ENCODE assay signal across 8 cellular contexts in the genomic region with DNA sequence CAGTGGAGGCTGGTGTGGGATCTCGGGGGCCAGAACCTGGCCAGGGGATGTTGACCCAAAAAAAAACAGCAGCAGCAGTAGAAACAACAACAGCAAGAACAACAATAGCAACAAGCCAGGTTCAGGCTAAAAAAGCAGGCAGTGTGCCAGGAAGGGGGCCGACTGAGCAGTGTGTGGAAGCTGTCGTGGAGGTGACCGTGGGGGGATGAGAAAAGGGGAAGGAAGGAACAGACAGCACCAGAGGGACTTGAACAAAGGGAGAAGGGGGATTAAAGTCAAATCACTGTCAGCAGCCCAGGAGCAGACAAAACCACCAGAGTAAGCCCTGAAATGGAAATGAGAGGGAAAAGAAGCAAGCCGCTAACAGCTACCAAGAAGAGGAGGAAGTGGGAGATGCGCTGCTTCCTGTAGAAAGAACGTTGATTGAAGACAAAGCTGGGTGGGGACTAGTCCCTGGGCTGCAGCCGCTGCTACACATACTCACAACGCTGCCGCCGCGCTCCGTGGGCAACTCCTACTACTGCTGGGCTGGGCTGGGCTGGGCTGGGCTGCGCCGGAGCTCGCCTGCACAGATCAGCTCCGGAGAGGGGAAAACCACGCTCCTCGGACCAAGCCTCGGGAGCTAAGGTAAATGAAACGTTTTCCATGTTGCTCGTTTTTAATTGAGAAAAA. TPM values are rescaled to one million over a fixed set of nuclear protein-coding genes. Genes with fewer than 3 reads are reported as not detected.
DNase-seq lines count a peak whose midpoint lies in the region; ATAC-seq and TF ChIP-seq lines count a peak whose summit lies in the region.

A gene (plus strand): TSS at position 449 of the 672 bp plus-strand sequence. CDS start 90,067 bp downstream, outside the sequence.

- H3K36me3 ChIP-seq in lower lobe of right lung = no peaks in the 10 kb centered on the region

- peak within 1 kb of the TSS; percentile 56 for H3K4me3 ChIP-seq in lower lobe of right lung

- DNase-seq in AG09319 (ENCODE audit: extremely low read depth, low read depth) (peak; percentile 50), GM19238 (ENCODE audit: insufficient read length, low spot score) (peak; percentile 63), NCI-H774 (lab: John Stamatoyannopoulos, UW) (peak; percentile 34), ecto neural progenitor cell (ENCODE audit: low spot score) (peak; percentile 82), lower lobe of right lung (peak; percentile 87)
- DNase-seq in activated CD4-positive, alpha-beta memory T cell treated with anti-CD3 and anti-CD28 coated beads for 36 hours = peak; percentile 91
- DNase-seq in stimulated activated CD4-positive, alpha-beta T cell treated with anti-CD3 and anti-CD28 coated beads, TNF-alpha, amount 100 ng/mL, for 1 hour (ENCODE audit: low read depth in 3 of 3, low spot score in 1 of 3) = peak; percentile 49 to 56 (median 54)

- H3K4me3 Mint-ChIP-seq in activated CD4-positive, alpha-beta memory T cell treated with anti-CD3 and anti-CD28 coated beads for 36 hours = peak within 1 kb of the TSS; percentile 96

- no peak for TF ChIP-seq CTCF in AG09319 (IDR thresholded peaks at IDR 0.05; ENCODE audit: low read depth, low read length)
- no peak for TF ChIP-seq CTCF in lower lobe of right lung (IDR thresholded peaks at IDR 0.05)

- peak within 1 kb of the TSS; percentile 69 for H3K27ac ChIP-seq in lower lobe of right lung

- no peaks in the 10 kb centered on the region for H3K9me3 ChIP-seq in lower lobe of right lung

- CTCF ChIA-PET in activated CD4-positive, alpha-beta memory T cell treated with anti-CD3 and anti-CD28 coated beads for 36 hours (lab: Charles Lee) = interaction anchor here (0.9 to 3.8 kb wide), 8 partner anchors 9 to 208 kb away, joined by 4 to 26 read pairs (median 6); a partner anchor contains a TSS

- peak; percentile 89 for ATAC-seq in HG03378 (IDR thresholded peaks at IDR 0.05; ENCODE audit: unreplicated experiment)
- peak; percentile 95 to 96 for ATAC-seq in lower lobe of right lung

- intact Hi-C loops in activated CD4-positive, alpha-beta memory T cell treated with anti-CD3 and anti-CD28 coated beads for 36 hours (cut with micrococcal nuclease) = loop anchor here (1.0 to 10.0 kb wide), 6 partner anchors 9 to 695 kb away; a partner anchor contains a TSS
- intact Hi-C loops in lower lobe of right lung (cut with DNase I) = no loop called here

- H3K27ac Mint-ChIP-seq in activated CD4-positive, alpha-beta memory T cell treated with anti-CD3 and anti-CD28 coated beads for 36 hours = peak within 1 kb of the TSS; percentile 96

- POLR2A ChIA-PET in activated CD4-positive, alpha-beta memory T cell treated with anti-CD3 and anti-CD28 coated beads for 36 hours (lab: Charles Lee) = interaction anchor here (0.8 to 3.6 kb wide), 16 partner anchors 8 to 129 kb away, joined by 3 to 64 read pairs (median 6); a partner anchor contains a TSS

- peaks cover 52% of the 10 kb centered on the region for H3K4me1 Mint-ChIP-seq in activated CD4-positive, alpha-beta memory T cell treated with anti-CD3 and anti-CD28 coated beads for 36 hours (ENCODE audit: low read depth)

- H3K9me3 Mint-ChIP-seq in activated CD4-positive, alpha-beta memory T cell treated with anti-CD3 and anti-CD28 coated beads for 36 hours = peaks cover 4% of the 10 kb centered on the region

- H3K27me3 ChIP-seq in lower lobe of right lung (ENCODE audit: low read depth) = no peaks in the 10 kb centered on the region

- peaks cover 11% of the 10 kb centered on the region for H3K4me1 ChIP-seq in lower lobe of right lung

- H3K36me3 Mint-ChIP-seq in activated CD4-positive, alpha-beta memory T cell treated with anti-CD3 and anti-CD28 coated beads for 36 hours = peaks cover 14% of the 10 kb centered on the region

- no peaks in the 10 kb centered on the region for H3K27me3 Mint-ChIP-seq in activated CD4-positive, alpha-beta memory T cell treated with anti-CD3 and anti-CD28 coated beads for 36 hours

RNA-seq across cellular contexts. Expression of the gene that starts here (rescaled TPM):
- total RNA-seq in activated CD4-positive, alpha-beta memory T cell treated with anti-CD3 and anti-CD28 coated beads for 36 hours = 100 to 1,000 TPM; 146 TPM
- 23.8 TPM for total RNA-seq in lower lobe of right lung

Comparison
In these comparisons a context has a peak if more than half of its experiments do, and no peak if none do; other contexts are left out.
1. Peak in every context shown above with its lines: DNase-seq, ATAC-seq, H3K4me3 ChIP-seq and H3K27ac ChIP-seq.
2. DNase-seq: peak in every context shown above with its lines; median percentile 91 in activated CD4-positive, alpha-beta memory T cell treated with anti-CD3 and anti-CD28 coated beads for 36 hours; 87 in lower lobe of right lung; 82 in ecto neural progenitor cell; 63 in GM19238; 54 in stimulated activated CD4-positive, alpha-beta T cell treated with anti-CD3 and anti-CD28 coated beads, TNF-alpha, amount 100 ng/mL, for 1 hour; 50 in AG09319; 34 in NCI-H774.